Comparison of ENCODE assay signal across 1 cellular context in the genomic region with DNA sequence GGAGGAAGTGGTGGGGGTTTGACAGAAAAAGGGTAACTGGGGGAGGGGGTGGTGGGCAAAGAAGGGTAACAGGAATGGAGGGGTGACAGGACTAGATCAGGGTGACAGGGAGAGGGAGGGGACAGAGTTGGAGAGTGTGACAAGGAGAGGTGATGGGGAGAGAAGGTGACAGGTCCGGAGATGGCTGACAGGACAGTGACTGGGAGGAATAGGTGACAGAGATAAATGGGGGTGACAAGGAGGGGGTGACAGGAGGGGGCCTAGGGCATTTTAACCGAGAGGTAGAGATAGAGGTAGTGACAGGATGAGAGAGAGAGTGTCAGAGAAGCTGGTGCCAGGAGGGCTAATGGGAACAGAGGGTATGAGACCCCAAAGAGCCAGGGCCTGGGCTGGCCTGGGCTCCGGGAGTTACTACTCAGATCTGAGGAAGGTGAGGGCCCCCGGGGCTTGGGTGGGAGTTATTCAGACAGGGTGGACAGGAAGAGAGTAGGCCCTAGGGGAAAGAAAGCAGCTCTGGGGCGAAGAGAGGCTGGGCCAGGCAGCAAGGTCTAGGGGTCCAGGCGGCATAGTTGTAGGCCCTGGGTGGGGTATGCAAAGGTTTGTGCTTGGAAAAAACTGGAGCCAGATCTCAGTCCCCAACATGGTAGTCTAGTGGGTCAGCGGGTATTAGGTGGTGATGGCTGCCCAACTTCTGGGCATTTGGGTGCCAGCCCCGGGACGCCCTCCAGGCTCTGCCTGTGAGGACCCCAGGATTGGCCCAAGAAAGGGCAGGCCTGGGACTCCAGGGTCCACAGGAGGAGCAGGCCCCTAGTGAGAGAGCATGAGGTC.
A peak's percentile ranks its signal among the peaks of the same experiment; 100 is the strongest.
TF ChIP-seq lines count a peak whose summit lies in the region.

No MANE protein-coding gene starts in this region.

TF ChIP-seq in K562, 482 proteins besides CTCF, POLR2A, EP300 and RAD21 (continued from another document and continues in another):
- TF ChIP-seq, protein P1, sequence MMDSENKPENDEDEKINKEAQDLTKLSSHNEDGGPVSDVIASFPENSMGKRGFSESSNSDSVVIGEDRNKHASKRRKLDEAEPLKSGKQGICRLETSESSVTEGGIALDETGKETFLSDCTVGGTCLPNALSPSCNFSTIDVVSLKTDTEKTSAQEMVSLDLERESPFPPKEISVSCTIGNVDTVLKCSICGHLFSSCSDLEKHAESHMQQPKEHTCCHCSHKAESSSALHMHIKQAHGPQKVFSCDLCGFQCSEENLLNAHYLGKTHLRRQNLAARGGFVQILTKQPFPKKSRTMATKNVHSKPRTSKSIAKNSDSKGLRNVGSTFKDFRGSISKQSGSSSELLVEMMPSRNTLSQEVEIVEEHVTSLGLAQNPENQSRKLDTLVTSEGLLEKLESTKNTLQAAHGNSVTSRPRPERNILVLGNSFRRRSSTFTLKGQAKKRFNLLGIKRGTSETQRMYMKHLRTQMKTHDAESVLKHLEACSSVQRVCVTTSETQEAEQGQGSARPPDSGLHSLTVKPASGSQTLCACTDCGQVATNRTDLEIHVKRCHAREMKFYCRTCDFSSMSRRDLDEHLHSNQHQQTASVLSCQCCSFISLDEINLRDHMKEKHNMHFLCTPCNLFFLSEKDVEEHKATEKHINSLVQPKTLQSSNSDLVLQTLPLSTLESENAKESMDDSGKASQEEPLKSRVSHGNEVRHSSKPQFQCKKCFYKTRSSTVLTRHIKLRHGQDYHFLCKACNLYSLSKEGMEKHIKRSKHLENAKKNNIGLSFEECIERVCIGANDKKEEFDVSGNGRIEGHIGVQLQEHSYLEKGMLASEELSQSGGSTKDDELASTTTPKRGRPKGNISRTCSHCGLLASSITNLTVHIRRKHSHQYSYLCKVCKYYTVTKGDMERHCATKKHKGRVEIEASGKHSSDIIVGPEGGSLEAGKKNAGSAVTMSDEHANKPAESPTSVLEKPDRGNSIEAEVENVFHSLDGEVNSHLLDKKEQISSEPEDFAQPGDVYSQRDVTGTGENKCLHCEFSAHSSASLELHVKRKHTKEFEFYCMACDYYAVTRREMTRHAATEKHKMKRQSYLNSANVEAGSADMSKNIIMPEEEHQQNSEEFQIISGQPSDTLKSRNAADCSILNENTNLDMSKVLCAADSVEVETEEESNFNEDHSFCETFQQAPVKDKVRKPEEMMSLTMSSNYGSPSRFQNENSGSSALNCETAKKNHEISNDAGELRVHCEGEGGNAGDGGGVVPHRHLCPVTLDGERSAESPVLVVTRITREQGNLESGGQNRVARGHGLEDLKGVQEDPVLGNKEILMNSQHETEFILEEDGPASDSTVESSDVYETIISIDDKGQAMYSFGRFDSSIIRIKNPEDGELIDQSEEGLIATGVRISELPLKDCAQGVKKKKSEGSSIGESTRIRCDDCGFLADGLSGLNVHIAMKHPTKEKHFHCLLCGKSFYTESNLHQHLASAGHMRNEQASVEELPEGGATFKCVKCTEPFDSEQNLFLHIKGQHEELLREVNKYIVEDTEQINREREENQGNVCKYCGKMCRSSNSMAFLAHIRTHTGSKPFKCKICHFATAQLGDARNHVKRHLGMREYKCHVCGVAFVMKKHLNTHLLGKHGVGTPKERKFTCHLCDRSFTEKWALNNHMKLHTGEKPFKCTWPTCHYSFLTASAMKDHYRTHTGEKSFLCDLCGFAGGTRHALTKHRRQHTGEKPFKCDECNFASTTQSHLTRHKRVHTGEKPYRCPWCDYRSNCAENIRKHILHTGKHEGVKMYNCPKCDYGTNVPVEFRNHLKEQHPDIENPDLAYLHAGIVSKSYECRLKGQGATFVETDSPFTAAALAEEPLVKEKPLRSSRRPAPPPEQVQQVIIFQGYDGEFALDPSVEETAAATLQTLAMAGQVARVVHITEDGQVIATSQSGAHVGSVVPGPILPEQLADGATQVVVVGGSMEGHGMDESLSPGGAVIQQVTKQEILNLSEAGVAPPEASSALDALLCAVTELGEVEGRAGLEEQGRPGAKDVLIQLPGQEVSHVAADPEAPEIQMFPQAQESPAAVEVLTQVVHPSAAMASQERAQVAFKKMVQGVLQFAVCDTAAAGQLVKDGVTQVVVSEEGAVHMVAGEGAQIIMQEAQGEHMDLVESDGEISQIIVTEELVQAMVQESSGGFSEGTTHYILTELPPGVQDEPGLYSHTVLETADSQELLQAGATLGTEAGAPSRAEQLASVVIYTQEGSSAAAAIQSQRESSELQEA (IDR thresholded peaks at IDR 0.05; ENCODE audit: low read depth): no peak
- TF ChIP-seq ZC3H11A (IDR thresholded peaks at IDR 0.05; ENCODE audit: low read depth, low read length) (no peak), NFRKB (IDR thresholded peaks at IDR 0.05; ENCODE audit: low read depth) (0 out of 2 replicates have a peak, but pooled peaks have one; percentile 62), EZH2 (IDR thresholded peaks at IDR 0.05; ENCODE audit: borderline replicate concordance, low read depth, low read length) (no peak), ZSCAN29 (IDR thresholded peaks at IDR 0.05) (no peak), XRCC5 (IDR thresholded peaks at IDR 0.05; ENCODE audit: low read depth, low read length) (no peak), ZNF212 (CRISPR knock-in tag; IDR thresholded peaks at IDR 0.05) (no peak), PPARD (CRISPR knock-in tag; IDR thresholded peaks at IDR 0.05) (no peak), TSC22D4 (tag; IDR thresholded peaks at IDR 0.05) (no peak), SNRNP70 (optimal IDR thresholded peaks at IDR 0.05; ENCODE audit: low read depth, low read length) (no peak), RFX5 (IDR thresholded peaks at IDR 0.05; ENCODE audit: low read depth, low read length) (no peak), SLC30A9 (CRISPR knock-in tag; IDR thresholded peaks at IDR 0.05) (no peak)
- TF ChIP-seq, protein P2, sequence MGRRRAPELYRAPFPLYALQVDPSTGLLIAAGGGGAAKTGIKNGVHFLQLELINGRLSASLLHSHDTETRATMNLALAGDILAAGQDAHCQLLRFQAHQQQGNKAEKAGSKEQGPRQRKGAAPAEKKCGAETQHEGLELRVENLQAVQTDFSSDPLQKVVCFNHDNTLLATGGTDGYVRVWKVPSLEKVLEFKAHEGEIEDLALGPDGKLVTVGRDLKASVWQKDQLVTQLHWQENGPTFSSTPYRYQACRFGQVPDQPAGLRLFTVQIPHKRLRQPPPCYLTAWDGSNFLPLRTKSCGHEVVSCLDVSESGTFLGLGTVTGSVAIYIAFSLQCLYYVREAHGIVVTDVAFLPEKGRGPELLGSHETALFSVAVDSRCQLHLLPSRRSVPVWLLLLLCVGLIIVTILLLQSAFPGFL (CRISPR knock-in tag; IDR thresholded peaks at IDR 0.05): no peak
- TF ChIP-seq, protein P3, sequence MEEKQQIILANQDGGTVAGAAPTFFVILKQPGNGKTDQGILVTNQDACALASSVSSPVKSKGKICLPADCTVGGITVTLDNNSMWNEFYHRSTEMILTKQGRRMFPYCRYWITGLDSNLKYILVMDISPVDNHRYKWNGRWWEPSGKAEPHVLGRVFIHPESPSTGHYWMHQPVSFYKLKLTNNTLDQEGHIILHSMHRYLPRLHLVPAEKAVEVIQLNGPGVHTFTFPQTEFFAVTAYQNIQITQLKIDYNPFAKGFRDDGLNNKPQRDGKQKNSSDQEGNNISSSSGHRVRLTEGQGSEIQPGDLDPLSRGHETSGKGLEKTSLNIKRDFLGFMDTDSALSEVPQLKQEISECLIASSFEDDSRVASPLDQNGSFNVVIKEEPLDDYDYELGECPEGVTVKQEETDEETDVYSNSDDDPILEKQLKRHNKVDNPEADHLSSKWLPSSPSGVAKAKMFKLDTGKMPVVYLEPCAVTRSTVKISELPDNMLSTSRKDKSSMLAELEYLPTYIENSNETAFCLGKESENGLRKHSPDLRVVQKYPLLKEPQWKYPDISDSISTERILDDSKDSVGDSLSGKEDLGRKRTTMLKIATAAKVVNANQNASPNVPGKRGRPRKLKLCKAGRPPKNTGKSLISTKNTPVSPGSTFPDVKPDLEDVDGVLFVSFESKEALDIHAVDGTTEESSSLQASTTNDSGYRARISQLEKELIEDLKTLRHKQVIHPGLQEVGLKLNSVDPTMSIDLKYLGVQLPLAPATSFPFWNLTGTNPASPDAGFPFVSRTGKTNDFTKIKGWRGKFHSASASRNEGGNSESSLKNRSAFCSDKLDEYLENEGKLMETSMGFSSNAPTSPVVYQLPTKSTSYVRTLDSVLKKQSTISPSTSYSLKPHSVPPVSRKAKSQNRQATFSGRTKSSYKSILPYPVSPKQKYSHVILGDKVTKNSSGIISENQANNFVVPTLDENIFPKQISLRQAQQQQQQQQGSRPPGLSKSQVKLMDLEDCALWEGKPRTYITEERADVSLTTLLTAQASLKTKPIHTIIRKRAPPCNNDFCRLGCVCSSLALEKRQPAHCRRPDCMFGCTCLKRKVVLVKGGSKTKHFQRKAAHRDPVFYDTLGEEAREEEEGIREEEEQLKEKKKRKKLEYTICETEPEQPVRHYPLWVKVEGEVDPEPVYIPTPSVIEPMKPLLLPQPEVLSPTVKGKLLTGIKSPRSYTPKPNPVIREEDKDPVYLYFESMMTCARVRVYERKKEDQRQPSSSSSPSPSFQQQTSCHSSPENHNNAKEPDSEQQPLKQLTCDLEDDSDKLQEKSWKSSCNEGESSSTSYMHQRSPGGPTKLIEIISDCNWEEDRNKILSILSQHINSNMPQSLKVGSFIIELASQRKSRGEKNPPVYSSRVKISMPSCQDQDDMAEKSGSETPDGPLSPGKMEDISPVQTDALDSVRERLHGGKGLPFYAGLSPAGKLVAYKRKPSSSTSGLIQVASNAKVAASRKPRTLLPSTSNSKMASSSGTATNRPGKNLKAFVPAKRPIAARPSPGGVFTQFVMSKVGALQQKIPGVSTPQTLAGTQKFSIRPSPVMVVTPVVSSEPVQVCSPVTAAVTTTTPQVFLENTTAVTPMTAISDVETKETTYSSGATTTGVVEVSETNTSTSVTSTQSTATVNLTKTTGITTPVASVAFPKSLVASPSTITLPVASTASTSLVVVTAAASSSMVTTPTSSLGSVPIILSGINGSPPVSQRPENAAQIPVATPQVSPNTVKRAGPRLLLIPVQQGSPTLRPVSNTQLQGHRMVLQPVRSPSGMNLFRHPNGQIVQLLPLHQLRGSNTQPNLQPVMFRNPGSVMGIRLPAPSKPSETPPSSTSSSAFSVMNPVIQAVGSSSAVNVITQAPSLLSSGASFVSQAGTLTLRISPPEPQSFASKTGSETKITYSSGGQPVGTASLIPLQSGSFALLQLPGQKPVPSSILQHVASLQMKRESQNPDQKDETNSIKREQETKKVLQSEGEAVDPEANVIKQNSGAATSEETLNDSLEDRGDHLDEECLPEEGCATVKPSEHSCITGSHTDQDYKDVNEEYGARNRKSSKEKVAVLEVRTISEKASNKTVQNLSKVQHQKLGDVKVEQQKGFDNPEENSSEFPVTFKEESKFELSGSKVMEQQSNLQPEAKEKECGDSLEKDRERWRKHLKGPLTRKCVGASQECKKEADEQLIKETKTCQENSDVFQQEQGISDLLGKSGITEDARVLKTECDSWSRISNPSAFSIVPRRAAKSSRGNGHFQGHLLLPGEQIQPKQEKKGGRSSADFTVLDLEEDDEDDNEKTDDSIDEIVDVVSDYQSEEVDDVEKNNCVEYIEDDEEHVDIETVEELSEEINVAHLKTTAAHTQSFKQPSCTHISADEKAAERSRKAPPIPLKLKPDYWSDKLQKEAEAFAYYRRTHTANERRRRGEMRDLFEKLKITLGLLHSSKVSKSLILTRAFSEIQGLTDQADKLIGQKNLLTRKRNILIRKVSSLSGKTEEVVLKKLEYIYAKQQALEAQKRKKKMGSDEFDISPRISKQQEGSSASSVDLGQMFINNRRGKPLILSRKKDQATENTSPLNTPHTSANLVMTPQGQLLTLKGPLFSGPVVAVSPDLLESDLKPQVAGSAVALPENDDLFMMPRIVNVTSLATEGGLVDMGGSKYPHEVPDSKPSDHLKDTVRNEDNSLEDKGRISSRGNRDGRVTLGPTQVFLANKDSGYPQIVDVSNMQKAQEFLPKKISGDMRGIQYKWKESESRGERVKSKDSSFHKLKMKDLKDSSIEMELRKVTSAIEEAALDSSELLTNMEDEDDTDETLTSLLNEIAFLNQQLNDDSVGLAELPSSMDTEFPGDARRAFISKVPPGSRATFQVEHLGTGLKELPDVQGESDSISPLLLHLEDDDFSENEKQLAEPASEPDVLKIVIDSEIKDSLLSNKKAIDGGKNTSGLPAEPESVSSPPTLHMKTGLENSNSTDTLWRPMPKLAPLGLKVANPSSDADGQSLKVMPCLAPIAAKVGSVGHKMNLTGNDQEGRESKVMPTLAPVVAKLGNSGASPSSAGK (IDR thresholded peaks at IDR 0.05): no peak
- TF ChIP-seq, protein P4, sequence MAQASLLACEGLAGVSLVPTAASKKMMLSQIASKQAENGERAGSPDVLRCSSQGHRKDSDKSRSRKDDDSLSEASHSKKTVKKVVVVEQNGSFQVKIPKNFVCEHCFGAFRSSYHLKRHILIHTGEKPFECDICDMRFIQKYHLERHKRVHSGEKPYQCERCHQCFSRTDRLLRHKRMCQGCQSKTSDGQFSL (CRISPR knock-in tag; IDR thresholded peaks at IDR 0.05): no peak
- TF ChIP-seq, protein P4 (tag; IDR thresholded peaks at IDR 0.05): no peak
- TF ChIP-seq, protein P5, sequence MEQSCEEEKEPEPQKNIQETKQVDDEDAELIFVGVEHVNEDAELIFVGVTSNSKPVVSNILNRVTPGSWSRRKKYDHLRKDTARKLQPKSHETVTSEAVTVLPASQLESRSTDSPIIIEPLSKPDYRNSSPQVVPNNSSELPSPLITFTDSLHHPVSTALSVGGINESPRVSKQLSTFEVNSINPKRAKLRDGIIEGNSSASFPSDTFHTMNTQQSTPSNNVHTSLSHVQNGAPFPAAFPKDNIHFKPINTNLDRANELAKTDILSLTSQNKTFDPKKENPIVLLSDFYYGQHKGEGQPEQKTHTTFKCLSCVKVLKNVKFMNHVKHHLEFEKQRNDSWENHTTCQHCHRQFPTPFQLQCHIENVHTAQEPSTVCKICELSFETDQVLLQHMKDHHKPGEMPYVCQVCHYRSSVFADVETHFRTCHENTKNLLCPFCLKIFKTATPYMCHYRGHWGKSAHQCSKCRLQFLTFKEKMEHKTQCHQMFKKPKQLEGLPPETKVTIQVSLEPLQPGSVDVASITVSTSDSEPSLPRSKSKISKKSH (CRISPR knock-in tag; IDR thresholded peaks at IDR 0.05): no peak
- TF ChIP-seq, protein P6, sequence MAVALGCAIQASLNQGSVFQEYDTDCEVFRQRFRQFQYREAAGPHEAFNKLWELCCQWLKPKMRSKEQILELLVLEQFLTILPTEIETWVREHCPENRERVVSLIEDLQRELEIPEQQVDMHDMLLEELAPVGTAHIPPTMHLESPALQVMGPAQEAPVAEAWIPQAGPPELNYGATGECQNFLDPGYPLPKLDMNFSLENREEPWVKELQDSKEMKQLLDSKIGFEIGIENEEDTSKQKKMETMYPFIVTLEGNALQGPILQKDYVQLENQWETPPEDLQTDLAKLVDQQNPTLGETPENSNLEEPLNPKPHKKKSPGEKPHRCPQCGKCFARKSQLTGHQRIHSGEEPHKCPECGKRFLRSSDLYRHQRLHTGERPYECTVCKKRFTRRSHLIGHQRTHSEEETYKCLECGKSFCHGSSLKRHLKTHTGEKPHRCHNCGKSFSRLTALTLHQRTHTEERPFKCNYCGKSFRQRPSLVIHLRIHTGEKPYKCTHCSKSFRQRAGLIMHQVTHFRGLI (CRISPR knock-in tag; IDR thresholded peaks at IDR 0.05): no peak
